26 cellular contexts compared by ENCODE assay signal in genomic region chr1:40793617-40794016, GRCh38. TPM values are rescaled to one million over a fixed set of nuclear protein-coding genes. Genes with fewer than 3 reads are reported as not detected.
"Had no signal": no experiment of that assay in that cellular context is flagged by ENCODE, and none has a peak within 500 bp of the region (broad histone marks: within the 10 kb centered on the region; RNA-seq: fewer than 3 reads in every experiment).

No MANE protein-coding gene starts in this region.

- H3K4me3 Mint-ChIP-seq: activated CD4-positive, alpha-beta memory T cell treated with anti-CD3 and anti-CD28 coated beads for 36 hours; activated CD8-positive, alpha-beta memory T cell treated with anti-CD3 and anti-CD28 coated beads, Interleukin-2, amount 10 ng/mL, durations not matched to agents 7 days and 5 days; dendritic cell treated with granulocyte-macrophage colony-stimulating factor and Interleukin-4, amounts not matched to agents 40 ng/mL and 50 ng/mL, for 4 days; mesothelial cell of epicardium; nephron; WTC11 had no signal

- H3K9me3 Mint-ChIP-seq: activated CD4-positive, alpha-beta memory T cell treated with anti-CD3 and anti-CD28 coated beads for 36 hours; dendritic cell treated with granulocyte-macrophage colony-stimulating factor and Interleukin-4, amounts not matched to agents 40 ng/mL and 50 ng/mL, for 4 days; mesothelial cell of epicardium; nephron; WTC11 had no signal

- ATAC-seq: activated CD8-positive, alpha-beta memory T cell treated with anti-CD3 and anti-CD28 coated beads, Interleukin-2, amount 10 ng/mL, durations not matched to agents 7 days and 5 days; foreskin keratinocyte; WTC11 had no signal

- H3K27me3 ChIP-seq: upper lobe of left lung had no signal

- H3K27ac ChIP-seq: brain microvascular endothelial cell, foreskin keratinocyte, left ventricle myocardium inferior, SJCRH30, thoracic aorta, upper lobe of left lung had no signal

- DNase-seq: activated CD4-positive, alpha-beta memory T cell treated with anti-CD3 and anti-CD28 coated beads for 36 hours; activated CD8-positive, alpha-beta memory T cell treated with anti-CD3 and anti-CD28 coated beads, Interleukin-2, amount 10 ng/mL, durations not matched to agents 7 days and 5 days; activated gamma-delta T cell; activated T-cell treated with anti-CD3 and anti-CD28 coated beads for 4 hours; anterior cingulate cortex; brain microvascular endothelial cell; caudate nucleus; effector CD4-positive, alpha-beta T cell; erythroblast; foreskin keratinocyte; hypothalamus; left ventricle myocardium inferior; retina; SJCRH30; stimulated activated CD4-positive, alpha-beta T cell treated with anti-CD3 and anti-CD28 coated beads, Interleukin-4, amount 100 ng/mL, for 1 hour; stimulated activated naive CD4-positive, alpha-beta T cell; T1000; upper lobe of left lung had no signal

- H3K36me3 Mint-ChIP-seq: activated CD4-positive, alpha-beta memory T cell treated with anti-CD3 and anti-CD28 coated beads for 36 hours; activated CD8-positive, alpha-beta memory T cell treated with anti-CD3 and anti-CD28 coated beads, Interleukin-2, amount 10 ng/mL, durations not matched to agents 7 days and 5 days; mesothelial cell of epicardium; WTC11 had no signal

- H3K9me3 ChIP-seq: left ventricle myocardium inferior, SJCRH30, thoracic aorta, upper lobe of left lung had no signal

- H3K27ac Mint-ChIP-seq: activated CD4-positive, alpha-beta memory T cell treated with anti-CD3 and anti-CD28 coated beads for 36 hours; activated CD8-positive, alpha-beta memory T cell treated with anti-CD3 and anti-CD28 coated beads, Interleukin-2, amount 10 ng/mL, durations not matched to agents 7 days and 5 days; dendritic cell treated with granulocyte-macrophage colony-stimulating factor and Interleukin-4, amounts not matched to agents 40 ng/mL and 50 ng/mL, for 4 days; mesothelial cell of epicardium; progenitor cell of endocrine pancreas; WTC11 had no signal

RNA-seq across cellular contexts. Expression of gene KCNQ4, which starts 10.0 kb away (rescaled TPM):
- total RNA-seq: foreskin keratinocyte, lung microvascular endothelial cell, osteoblast had no signal
